ENCODE assay signal across 8 cellular contexts in the genomic region with DNA sequence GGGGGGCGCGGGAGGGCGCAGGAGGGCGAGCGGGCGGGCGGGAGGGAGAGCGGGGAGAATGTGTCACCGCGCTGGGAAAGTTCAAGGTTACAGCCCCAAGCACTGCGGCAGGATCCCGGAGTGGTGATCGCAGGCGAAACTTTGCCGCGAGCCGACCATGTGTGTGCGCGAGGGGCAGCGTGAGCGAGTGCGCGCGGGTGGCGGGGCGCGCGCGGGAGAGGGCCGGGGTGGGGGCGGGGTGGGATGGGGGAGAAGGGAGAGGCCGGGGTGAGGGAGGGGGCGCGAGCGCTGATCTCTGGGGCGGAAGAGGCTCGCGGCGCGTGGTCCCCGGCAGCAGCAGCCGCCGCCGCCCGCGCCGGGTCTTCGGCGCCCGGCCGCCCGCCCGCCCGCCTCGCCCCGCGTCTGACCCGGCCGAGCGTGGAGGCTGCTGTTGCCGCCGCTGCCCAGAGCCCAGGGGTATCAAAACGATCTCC. TPM values are rescaled to one million over a fixed set of nuclear protein-coding genes. Genes with fewer than 3 reads are reported as not detected.
DNase-seq lines count a peak whose midpoint lies in the region; ATAC-seq and TF ChIP-seq lines count a peak whose summit lies in the region.

TSS of gene NFIB (minus strand) at position 191 of the 473 bp plus-strand sequence. CDS start 630 bp downstream, outside the sequence.

- H3K4me2 ChIP-seq in H9 (ENCODE audit: insufficient read depth, insufficient read length, low read length), result peak within 1 kb of the TSS; percentile 91

- H3K36me3 ChIP-seq in esophagus muscularis mucosa (no peaks in the 10 kb centered on the region), muscle layer of duodenum (ENCODE audit: control insufficient read depth in 1 of 2, insufficient read depth in 2 of 2, low read length in 2 of 2) (no peaks in the 10 kb centered on the region), uterus (no peaks in the 10 kb centered on the region)

- H3K14ac ChIP-seq in H9 (ENCODE audit: insufficient read depth, low read length), result peak within 1 kb of the TSS; percentile 78

- no peak for TF ChIP-seq POLR2A in esophagus muscularis mucosa (IDR thresholded peaks at IDR 0.05; ENCODE audit: low read depth)
- no peak for TF ChIP-seq POLR2A in uterus (IDR thresholded peaks at IDR 0.05)

- no peaks in the 10 kb centered on the region for H3K79me1 ChIP-seq in H9 (ENCODE audit: insufficient read depth, low read depth, low read length, poor library complexity, severe bottlenecking)

- no peak for TF ChIP-seq EP300 in esophagus muscularis mucosa (IDR thresholded peaks at IDR 0.05)

- H3K4me3 Mint-ChIP-seq in H9 (peak within 1 kb of the TSS; percentile 87 to 97), T-helper 17 cell (peak within 1 kb of the TSS; percentile 90)

- H3K56ac ChIP-seq in H9 (ENCODE audit: insufficient read length, low read depth, low read length), result no peak within 1 kb of the TSS

- no peaks in the 10 kb centered on the region; the same call in 1 of the 2 replicates for H3K4me1 ChIP-seq in H9 (ENCODE audit: insufficient read depth, low read length)
- peaks cover 16 to 63% (median 48%) of the 10 kb centered on the region in 4 donors for H3K4me1 ChIP-seq in esophagus muscularis mucosa
- peaks cover 0 to 22% of the 10 kb centered on the region in 2 donors for H3K4me1 ChIP-seq in muscle layer of duodenum (ENCODE audit: control insufficient read depth in 1 of 2, insufficient read depth in 2 of 2, low read length in 2 of 2)
- no peaks in the 10 kb centered on the region for H3K4me1 ChIP-seq in uterus

- peak within 1 kb of the TSS; percentile 76 for H3K9ac ChIP-seq in H9 (ENCODE audit: extremely low read depth, insufficient read length, low read length)

- no peak within 1 kb of the TSS for H4K5ac ChIP-seq in H9 (ENCODE audit: insufficient read length, low read depth, low read length)

- H2BK15ac ChIP-seq in H9 (ENCODE audit: low read depth, low read length), result no peak within 1 kb of the TSS

- H3K4me3 ChIP-seq in esophagus muscularis mucosa, result peak within 1 kb of the TSS; percentile 74 to 88 (median 86)
- peak within 1 kb of the TSS; percentile 88 for H3K4me3 ChIP-seq in muscle layer of duodenum (ENCODE audit: low read depth in 1 of 2, low read length in 2 of 2)
- H3K4me3 ChIP-seq in uterus, result peak within 1 kb of the TSS; percentile 63 to 87

- intact Hi-C loops in esophagus muscularis mucosa (cut with DNase I) (loop anchor here (5.0 kb wide), 1 partner anchor 107 kb away; no protein-coding TSS in a partner anchor), uterus (cut with DNase I; ENCODE audit: low total_unique reads) (loop anchor here (5.0 kb wide), 1 partner anchor 42 kb away; no protein-coding TSS in a partner anchor)

- TF ChIP-seq CTCF in H9 (conservative IDR thresholded peaks at IDR 0.05) (no peak), esophagus muscularis mucosa (IDR thresholded peaks at IDR 0.05) (no peak), uterus (IDR thresholded peaks at IDR 0.05) (no peak)

- H3K18ac ChIP-seq in H9 (ENCODE audit: insufficient read length, low read depth, low read length), result peak within 1 kb of the TSS; percentile 79

- H2BK5ac ChIP-seq in H9 (ENCODE audit: insufficient read length, low read length), result no peak within 1 kb of the TSS

- H3K4ac ChIP-seq in H9 (ENCODE audit: low read depth, low read length), result no peak within 1 kb of the TSS; the same call in 1 of the 2 replicates

- 0 out of 5 replicates have a peak, but pooled peaks cover 0 to 2% of the 10 kb centered on the region in 2 experiments for H3K9me3 Mint-ChIP-seq in H9

- H3K36me3 Mint-ChIP-seq in H9 (ENCODE audit: insufficient read depth in 1 of 3, low read depth in 3 of 3) (peaks cover 0 to 1% (median 0%) of the 10 kb centered on the region in 3 experiments; a peak in 1 of 7 replicates), T-helper 17 cell (ENCODE audit: low read depth) (peaks cover 12% of the 10 kb centered on the region)

- peak; percentile 72 for DNase-seq in Ammon's horn (ENCODE audit: low spot score)
- peak; percentile 68 for DNase-seq in H9
- DNase-seq in T-helper 17 cell, result no peak
- DNase-seq in esophagus muscularis mucosa (ENCODE audit: extremely low spot score), result no peak
- DNase-seq in uterus, result peak; percentile 57 to 58
- no peak for DNase-seq in NCI-H2107 treated with DMSO at 0.1 percent for 48 hours (lab: John Stamatoyannopoulos, UW; ENCODE audit: unreplicated experiment)

- H3K4me1 Mint-ChIP-seq in H9 (peaks cover 44 to 51% of the 10 kb centered on the region in 2 experiments), T-helper 17 cell (peaks cover 24% of the 10 kb centered on the region)

- peak within 1 kb of the TSS; percentile 81 for H2AFZ ChIP-seq in H9 (ENCODE audit: low read length)

- H3K27me3 ChIP-seq in H9 (ENCODE audit: insufficient read depth, low read length), result no peaks in the 10 kb centered on the region
- H3K27me3 ChIP-seq in esophagus muscularis mucosa, result no peaks in the 10 kb centered on the region
- no peaks in the 10 kb centered on the region for H3K27me3 ChIP-seq in muscle layer of duodenum (ENCODE audit: low read depth, low read length)
- H3K27me3 ChIP-seq in uterus, result no peaks in the 10 kb centered on the region

- H3K23ac ChIP-seq in H9 (ENCODE audit: insufficient read length, low read depth, low read length), result no peak within 1 kb of the TSS

- H4K20me1 ChIP-seq in H9 (ENCODE audit: control insufficient read depth, insufficient read depth, insufficient read length), result no peaks in the 10 kb centered on the region

- H3K27ac ChIP-seq in H9 (ENCODE audit: insufficient read length, low read depth, low read length) (peak within 1 kb of the TSS; percentile 11), esophagus muscularis mucosa (replicated peaks in 1 of 4) (peak within 1 kb of the TSS; percentile 93 to 99 (median 98)), muscle layer of duodenum (ENCODE audit: low read length) (peak within 1 kb of the TSS; percentile 97), uterus (peak within 1 kb of the TSS; percentile 98 to 100)

- ATAC-seq in T-helper 17 cell (peak; percentile 27), HG03342 (IDR thresholded peaks at IDR 0.05; ENCODE audit: unreplicated experiment) (no peak)

- peaks cover 30% of the 10 kb centered on the region for H3K27me3 Mint-ChIP-seq in H9 (ENCODE audit: low read depth)
- H3K27me3 Mint-ChIP-seq in T-helper 17 cell, result peaks cover 40% of the 10 kb centered on the region

- no peak within 1 kb of the TSS for H4K8ac ChIP-seq in H9 (replicated peaks; ENCODE audit: insufficient read length, low read depth, low read length)

- H3K79me2 ChIP-seq in H9 (ENCODE audit: insufficient read depth, low read length), result no peaks in the 10 kb centered on the region

- H4K91ac ChIP-seq in H9 (ENCODE audit: insufficient read length, low read depth, low read length), result no peak within 1 kb of the TSS

- no peak within 1 kb of the TSS for H2BK20ac ChIP-seq in H9 (ENCODE audit: low read depth, low read length, poor library complexity, severe bottlenecking)

- no peak within 1 kb of the TSS for H2BK120ac ChIP-seq in H9 (ENCODE audit: low read depth, low read length, poor library complexity, severe bottlenecking)

- no CpG with 5 or more reads among the region's 63 CpGs for WGBS in H9 (ENCODE audit: extremely low coverage, insufficient read length, low lambda C conversion rate)
- WGBS in esophagus muscularis mucosa, result under 1% methylated on average over 21 of the region's 63 CpGs

- H3K27ac Mint-ChIP-seq in H9, result peak within 1 kb of the TSS; percentile 83 to 100 (median 97)
- H3K27ac Mint-ChIP-seq in T-helper 17 cell, result no peak within 1 kb of the TSS

- no peak within 1 kb of the TSS for H3T11ph ChIP-seq in H9 (ENCODE audit: low read length)

- H2AK5ac ChIP-seq in H9 (ENCODE audit: insufficient read length, low read length), result no peak within 1 kb of the TSS

- H3K9me3 ChIP-seq in H9 (ENCODE audit: control insufficient read depth, low read depth, low read length), result no peaks in the 10 kb centered on the region
- no peaks in the 10 kb centered on the region for H3K9me3 ChIP-seq in T-helper 17 cell (ENCODE audit: control insufficient read depth, low read length, poor library complexity, severe bottlenecking)
- H3K9me3 ChIP-seq in esophagus muscularis mucosa, result no peaks in the 10 kb centered on the region
- H3K9me3 ChIP-seq in muscle layer of duodenum (ENCODE audit: control insufficient read depth in 1 of 2, low read length in 2 of 2), result no peaks in the 10 kb centered on the region
- H3K9me3 ChIP-seq in uterus, result no peaks in the 10 kb centered on the region

- H2BK12ac ChIP-seq in H9 (ENCODE audit: insufficient read length, low read depth, low read length), result no peak within 1 kb of the TSS

- H3K23me2 ChIP-seq in H9 (ENCODE audit: insufficient read length, low read depth, low read length, poor library complexity, severe bottlenecking), result peaks cover 30% of the 10 kb centered on the region

RNA-seq across cellular contexts. Expression of gene NFIB, which starts in this region (rescaled TPM):
- total RNA-seq in H9 (2021) (13.3 and 14.3 TPM in 2 replicates), T-helper 17 cell (under 1 TPM; 0.12 to 0.76 TPM), esophagus muscularis mucosa (10 to 100 TPM; 38.1 to 64.4 (median 55.8) TPM), uterus (100 to 1,000 TPM in 3 of 4 donors, 10 to 100 TPM in 1; 85.3 to 173 (median 115) TPM)

Comparison
In these comparisons a context has a peak if more than half of its experiments do, and no peak if none do; other contexts are left out.
1. Peak in ATAC-seq in T-helper 17 cell; RNA of the gene not detected or under 1 TPM.
2. DNase-seq: peak in Ammon's horn (single experiment), H9 (single experiment) and uterus (2 of 2); none in T-helper 17 cell (0 of 3), esophagus muscularis mucosa (single experiment) and NCI-H2107 treated with DMSO at 0.1 percent for 48 hours (single experiment).
3. H3K27ac ChIP-seq: peak in every context shown above with its lines; median percentile 99 in uterus; 98 in esophagus muscularis mucosa; 97 in muscle layer of duodenum; 11 in H9.
4. Peak in every context shown above with its lines, with median percentiles within 50 percentile points of each other: H3K4me3 ChIP-seq.